ENCODE assay signal across 9 cellular contexts in the genomic region with DNA sequence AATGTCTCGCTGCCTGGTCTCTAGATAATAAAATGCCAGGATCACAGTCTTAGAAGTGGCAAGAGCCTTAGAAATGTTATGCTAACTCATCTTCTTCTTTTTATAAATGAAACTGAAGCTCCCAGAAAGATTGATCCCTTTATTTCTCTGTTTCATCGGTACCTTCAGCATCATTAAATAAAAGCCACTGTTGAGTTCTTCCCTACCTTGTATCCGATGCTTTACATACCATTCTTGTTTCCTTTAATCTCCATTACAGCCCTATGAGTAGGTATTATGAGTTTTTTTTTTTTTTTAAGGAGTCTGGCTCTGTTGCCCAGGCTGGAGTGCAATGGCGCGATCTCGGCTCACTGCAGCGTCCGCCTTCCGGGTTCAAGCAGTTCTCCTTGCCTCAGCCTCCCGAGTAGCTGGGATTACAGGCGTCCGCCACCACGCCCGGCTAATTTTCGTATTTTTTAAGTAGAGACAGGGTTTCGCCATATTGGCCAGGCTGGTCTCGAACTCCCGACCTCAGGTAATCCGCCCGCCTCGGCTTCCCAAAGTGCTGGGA. TPM values are rescaled to one million over a fixed set of nuclear protein-coding genes. Genes with fewer than 3 reads are reported as not detected.
A peak's percentile ranks its signal among the peaks of the same experiment; 100 is the strongest.
DNase-seq lines count a peak whose midpoint lies in the region; TF ChIP-seq lines count a peak whose summit lies in the region.
"Had no signal": no experiment of that assay in that cellular context is flagged by ENCODE, and none has a peak within 500 bp of the region (broad histone marks: within the 10 kb centered on the region; RNA-seq: fewer than 3 reads in every experiment).

No MANE protein-coding gene starts in this region.

- no peaks in the 10 kb centered on the region for H3K27me3 ChIP-seq in BLaER1
- no peaks in the 10 kb centered on the region for H3K27me3 ChIP-seq in NT2/D1 (ENCODE audit: insufficient read depth, insufficient read length)
- no peaks in the 10 kb centered on the region for H3K27me3 ChIP-seq in effector memory CD4-positive, alpha-beta T cell (replicated peaks; ENCODE audit: control insufficient read depth, insufficient read depth, low read length, poor library complexity, severe bottlenecking)
- H3K27me3 ChIP-seq in neural progenitor cell, result no peaks in the 10 kb centered on the region

- peaks cover 33% of the 10 kb centered on the region for H3K79me2 ChIP-seq in neural progenitor cell (ENCODE audit: low read depth)

- H3K9ac ChIP-seq in BLaER1 (peak overlapping the region; percentile 84), NT2/D1 (ENCODE audit: insufficient read length, low read depth) (peak overlapping the region; percentile 99), neural progenitor cell (no peak overlapping the region)

- H3K27me3 Mint-ChIP-seq in neural progenitor cell (ENCODE audit: insufficient read depth, low read depth), result peaks cover 5% of the 10 kb centered on the region

- no peak for TF ChIP-seq CTCF in neural progenitor cell (IDR thresholded peaks at IDR 0.05)

- peak overlapping the region; percentile 98 for H3K4me3 Mint-ChIP-seq in neural progenitor cell

- H3K4me2 ChIP-seq in BLaER1, result peak overlapping the region; percentile 81
- H3K4me2 ChIP-seq in neural progenitor cell, result peak overlapping the region; percentile 79

- no peaks in the 10 kb centered on the region for H3K9me3 Mint-ChIP-seq in neural progenitor cell

- peak overlapping the region; percentile 92 for H3K27ac Mint-ChIP-seq in neural progenitor cell

- DNase-seq in NT2/D1 (ENCODE audit: low read depth, low spot score) (no peak), neural progenitor cell (ENCODE audit: low spot score) (no peak), HCEC 1CT (no peak), dermis blood vessel endothelial cell (no peak), ecto neural progenitor cell (ENCODE audit: low spot score) (no peak)
- no peak for DNase-seq in effector memory CD4-positive, alpha-beta T cell
- DNase-seq in stimulated activated CD4-positive, alpha-beta T cell treated with anti-CD3 and anti-CD28 coated beads, Interleukin-15, amount 100 ng/mL, for 24 hours, result no peak

- peaks cover 24% of the 10 kb centered on the region for H4K20me1 ChIP-seq in BLaER1
- no peaks in the 10 kb centered on the region for H4K20me1 ChIP-seq in neural progenitor cell (ENCODE audit: low read depth)

- H3F3A ChIP-seq in neural progenitor cell (ENCODE audit: low read depth), result peaks cover 3% of the 10 kb centered on the region

- peaks cover 8% of the 10 kb centered on the region for H3K36me3 ChIP-seq in BLaER1
- peaks cover 23% of the 10 kb centered on the region for H3K36me3 ChIP-seq in NT2/D1 (ENCODE audit: insufficient read depth, insufficient read length, low read length)
- peaks cover 2% of the 10 kb centered on the region for H3K36me3 ChIP-seq in effector memory CD4-positive, alpha-beta T cell (ENCODE audit: control insufficient read depth, insufficient read depth, low read length)
- no peaks in the 10 kb centered on the region for H3K36me3 ChIP-seq in neural progenitor cell

- peaks cover 3% of the 10 kb centered on the region for H3K36me3 Mint-ChIP-seq in neural progenitor cell

- H3K4me1 ChIP-seq in BLaER1 (peaks cover 35% of the 10 kb centered on the region), NT2/D1 (ENCODE audit: insufficient read depth, insufficient read length) (peaks cover 7% of the 10 kb centered on the region), neural progenitor cell (peaks cover 13% of the 10 kb centered on the region)
- H3K4me1 ChIP-seq in effector memory CD4-positive, alpha-beta T cell (ENCODE audit: control insufficient read depth, insufficient read depth, low read length, poor library complexity, severe bottlenecking), result peaks cover 6% of the 10 kb centered on the region

- H3K9me3 ChIP-seq in BLaER1, result no peaks in the 10 kb centered on the region
- H3K9me3 ChIP-seq in NT2/D1 (ENCODE audit: insufficient read depth, low read length), result no peaks in the 10 kb centered on the region
- no peaks in the 10 kb centered on the region for H3K9me3 ChIP-seq in effector memory CD4-positive, alpha-beta T cell (ENCODE audit: control insufficient read depth, low read length)
- H3K9me3 ChIP-seq in neural progenitor cell (ENCODE audit: low read depth), result no peaks in the 10 kb centered on the region

- peaks cover 26% of the 10 kb centered on the region for H3K4me1 Mint-ChIP-seq in neural progenitor cell

- peak overlapping the region; percentile 79 for H2AFZ ChIP-seq in neural progenitor cell (replicated peaks)

- H3K4me3 ChIP-seq in BLaER1 (peak overlapping the region; percentile 93), NT2/D1 (ENCODE audit: insufficient read length, low read depth) (peak overlapping the region; percentile 100), neural progenitor cell (peak overlapping the region; percentile 93)
- peak overlapping the region; percentile 99 for H3K4me3 ChIP-seq in effector memory CD4-positive, alpha-beta T cell (ENCODE audit: insufficient read depth, low read depth, low read length, poor library complexity, severe bottlenecking)

- H3K27ac ChIP-seq in BLaER1 (no peak overlapping the region), neural progenitor cell (no peak overlapping the region)
- H3K27ac ChIP-seq in effector memory CD4-positive, alpha-beta T cell (ENCODE audit: insufficient read depth, low read length, poor library complexity, severe bottlenecking), result no peak overlapping the region

RNA-seq across cellular contexts. Expression of gene ABCC5, which starts 0.8 kb away (rescaled TPM):
- total RNA-seq in neural progenitor cell (ENCODE audit: low replicate concordance) (34.0 and 38.7 TPM in 2 replicates), dermis blood vessel endothelial cell (13.7 and 19.1 TPM in 2 replicates)

RNA-seq across cellular contexts. Expression of gene HTR3D, which starts 13.0 kb away (rescaled TPM):
- total RNA-seq in neural progenitor cell (ENCODE audit: low replicate concordance), result not detected in 2 replicates
- total RNA-seq in dermis blood vessel endothelial cell, result not detected in 2 replicates
- total RNA-seq: RPMI7951 had no signal

RNA-seq across cellular contexts. Expression of gene HTR3C, which starts 34.3 kb away (rescaled TPM):
- total RNA-seq in neural progenitor cell (ENCODE audit: low replicate concordance) (not detected in 2 replicates), dermis blood vessel endothelial cell (0.19 TPM in 1 of 2 replicates, not detected in the other)
- total RNA-seq: RPMI7951 had no signal
